Comparison of ENCODE assay signal across 21 cellular contexts in the genomic region with DNA sequence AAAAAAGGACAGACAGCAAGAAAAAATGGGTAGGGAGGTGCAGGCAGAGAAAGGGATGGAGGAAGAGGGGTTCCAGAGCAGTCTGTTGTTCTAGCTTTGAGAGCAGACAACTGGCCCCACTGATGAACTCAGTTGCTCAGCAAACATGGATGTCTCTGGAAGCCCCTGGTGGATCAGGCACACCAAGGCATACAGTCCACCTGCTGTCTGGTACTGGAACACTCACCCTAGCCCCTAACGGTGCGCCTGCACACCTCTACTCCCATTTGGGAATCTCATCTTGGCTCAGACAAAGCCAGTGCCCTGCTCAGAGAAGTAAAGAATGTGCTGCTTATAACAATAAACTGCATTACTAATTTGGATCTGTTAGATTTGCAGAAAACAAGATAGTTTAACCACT. TPM values are rescaled to one million over a fixed set of nuclear protein-coding genes. Genes with fewer than 3 reads are reported as not detected.
A peak's percentile ranks its signal among the peaks of the same experiment; 100 is the strongest.
DNase-seq lines count a peak whose midpoint lies in the region; ATAC-seq, FAIRE-seq and TF ChIP-seq lines count a peak whose summit lies in the region.
"Had no signal": no experiment of that assay in that cellular context is flagged by ENCODE, and none has a peak within 500 bp of the region (broad histone marks: within the 10 kb centered on the region; RNA-seq: fewer than 3 reads in every experiment).

No MANE protein-coding gene starts in this region.

- peak; percentile 70 to 75; a peak in 5 of 6 replicates for ATAC-seq in A549
- ATAC-seq: GM12878, SK-N-SH treated with all-trans-retinoic acid at 6 μM for 48 hours, T-cell had no signal

- FAIRE-seq in A549 (lab: Jason Lieb, UNC) (no peak), H1 (lab: Jason Lieb, UNC) (no peak)
- FAIRE-seq: GM12878, H54 had no signal

- H3K18ac ChIP-seq in H1 (ENCODE audit: extremely low read depth, low read length) = no peak overlapping the region

- H3K14ac ChIP-seq in H1 (ENCODE audit: insufficient read length) = no peak overlapping the region

- no peaks in the 10 kb centered on the region for H3K79me2 ChIP-seq in H1 (ENCODE audit: control insufficient read depth in 1 of 2, insufficient read depth in 2 of 2, low read length in 2 of 2)

- no peak overlapping the region for H2BK20ac ChIP-seq in H1 (ENCODE audit: low read length)

- H4K5ac ChIP-seq in H1 (ENCODE audit: insufficient read length, low read depth, low read length) = no peak overlapping the region

- TF ChIP-seq POLR2A in A549 (IDR thresholded peaks at IDR 0.05; ENCODE audit: low read length) (no peak), H1 (IDR thresholded peaks at IDR 0.05; ENCODE audit: control extremely low read depth in 1 of 2, low read depth in 2 of 2, low read length in 2 of 2) (no peak)

- CTCF ChIA-PET in A549 (lab: Yijun Ruan, JAX) = interaction anchor here (0.6 to 1.4 kb wide), 2 partner anchors 103 to 214 kb away, joined by 3 to 4 read pairs; no protein-coding TSS in a partner anchor
- CTCF ChIA-PET in H1 (lab: Charles Lee; ENCODE audit: partially characterized antibody) = interaction anchor here (0.7 to 6.9 kb wide), 8 partner anchors 6 to 1003 kb away, joined by 3 to 26 read pairs (median 4); a partner anchor contains a TSS

- no peak overlapping the region for H2AFZ ChIP-seq in H1 (ENCODE audit: low read length)

- H3K4ac ChIP-seq in H1 (replicated peaks; ENCODE audit: insufficient read length, low read depth, low read length) = no peak overlapping the region

- H2BK5ac ChIP-seq in H1 (ENCODE audit: low read depth, low read length) = no peak overlapping the region

- no peak for TF ChIP-seq EP300 in A549 (IDR thresholded peaks at IDR 0.05)
- TF ChIP-seq EP300 in H1 (IDR thresholded peaks at IDR 0.05; ENCODE audit: borderline replicate concordance in 1 of 2, low read depth in 2 of 2, low read length in 2 of 2) = no peak

- H2AK5ac ChIP-seq in H1 (ENCODE audit: low read depth, low read length) = no peak overlapping the region

- H4K8ac ChIP-seq in H1 (ENCODE audit: extremely low read depth, insufficient read depth, low read length) = no peak overlapping the region

- H3K4me3 ChIP-seq in A549 (no peak overlapping the region), H1 (ENCODE audit: extremely low read depth in 1 of 4, insufficient read depth in 2 of 4, low read depth in 3 of 4, low read length in 4 of 4) (no peak overlapping the region)
- H3K4me3 ChIP-seq: GM12878 had no signal

- H3K4me2 ChIP-seq in A549 (no peak overlapping the region), H1 (ENCODE audit: insufficient read depth in 1 of 2, low read depth in 2 of 2, low read length in 2 of 2) (no peak overlapping the region)

- H3K27me3 ChIP-seq in H1 (replicated peaks in 1 of 4; ENCODE audit: control insufficient read depth in 3 of 4, extremely low read depth in 1 of 4, insufficient read depth in 3 of 4, low read length in 3 of 4) = peaks cover 9 to 22% (median 17%) of the 10 kb centered on the region in 4 experiments

- no peaks in the 10 kb centered on the region for H3K4me1 ChIP-seq in A549
- peaks cover 0 to 4% (median under 1%) of the 10 kb centered on the region in 4 experiments; a peak in 1 of 7 replicates for H3K4me1 ChIP-seq in H1 (replicated peaks in 1 of 4; ENCODE audit: control insufficient read depth in 3 of 4, insufficient read depth in 4 of 4, low read length in 3 of 4)

- H3K23ac ChIP-seq in H1 (ENCODE audit: insufficient read length) = no peak overlapping the region

- peak in 1 of 2 experiments; percentile 27 for DNase-seq in A549 (ENCODE audit: low read depth in 1 of 2, low spot score in 1 of 2)
- peak; percentile 13 for DNase-seq in NCI-H69 (lab: John Stamatoyannopoulos, UW)
- no peak for DNase-seq in H1 (ENCODE audit: low read depth in 1 of 2, low spot score in 2 of 2)
- DNase-seq in activated CD8-positive, alpha-beta memory T cell treated with anti-CD3 and anti-CD28 coated beads, Interleukin-2, amount 50 U/mL, for 48 hours = no peak
- no peak for DNase-seq in COLO829 (ENCODE audit: low spot score)
- DNase-seq in C1 segment of cervical spinal cord (lab: John Stamatoyannopoulos, UW) = no peak
- DNase-seq: CD4-positive, CD25-positive, alpha-beta regulatory T cell; DMS153; GF-D8; MM.1S; NCI-H1092; NCI-H1436 treated with DMSO at 0.1 percent for 48 hours; NCI-H2029; NCI-H446 treated with DMSO at 0.1 percent for 48 hours; SHP77 treated with DMSO at 0.1 percent for 48 hours; T-cell had no signal

- H3K9ac ChIP-seq in H1 (replicated peaks in 1 of 4; ENCODE audit: extremely low read depth in 1 of 4, low read depth in 3 of 4, low read length in 3 of 4) = no peak overlapping the region

- no peak overlapping the region for H3K27ac ChIP-seq in A549
- H3K27ac ChIP-seq in H1 (ENCODE audit: low read depth, low read length) = no peak overlapping the region

- no peak overlapping the region for H4K91ac ChIP-seq in H1 (replicated peaks; ENCODE audit: insufficient read length, low read length)

- no peaks in the 10 kb centered on the region; the same call in 1 of the 2 replicates for H3K79me1 ChIP-seq in H1 (ENCODE audit: low read depth, low read length)

- no peaks in the 10 kb centered on the region for H3K23me2 ChIP-seq in H1 (ENCODE audit: low read depth, low read length)

- POLR2A ChIA-PET in A549 (lab: Yijun Ruan, JAX) (no interaction called here), H1 (lab: Charles Lee; ENCODE audit: partially characterized antibody) (interaction anchor here (1.3 kb wide), 1 partner anchor 8 kb away, joined by 3 read pairs; no protein-coding TSS in a partner anchor)

- no peaks in the 10 kb centered on the region for H3K9me3 ChIP-seq in A549
- H3K9me3 ChIP-seq in H1 (ENCODE audit: insufficient read depth in 2 of 2, low read depth in 1 of 2, low read length in 1 of 2) = no peaks in the 10 kb centered on the region

- H3K36me3 ChIP-seq in H1 (ENCODE audit: control insufficient read depth in 2 of 4, insufficient read depth in 4 of 4, low read length in 3 of 4) = no peaks in the 10 kb centered on the region

- H2BK12ac ChIP-seq in H1 (ENCODE audit: low read depth, low read length) = no peak overlapping the region

- H4K20me1 ChIP-seq in H1 (replicated peaks in 1 of 2; ENCODE audit: control insufficient read depth in 1 of 2, insufficient read depth in 2 of 2, low read length in 2 of 2) = peaks cover 3 to 6% of the 10 kb centered on the region in 2 experiments

- H2BK15ac ChIP-seq in H1 (ENCODE audit: low read length) = no peak overlapping the region

- H3K56ac ChIP-seq in H1 (replicated peaks; ENCODE audit: insufficient read length, low read depth, low read length) = no peak overlapping the region

- TF ChIP-seq RAD21 in A549 (conservative IDR thresholded peaks at IDR 0.05 in 1 of 2, IDR thresholded peaks at IDR 0.05 in 1 of 2) (no peak), H1 (IDR thresholded peaks at IDR 0.05 in 1 of 2, conservative IDR thresholded peaks at IDR 0.05 in 1 of 2; ENCODE audit: low read depth in 2 of 2, low read length in 2 of 2) (peak in 1 of 2 experiments; percentile 13; a peak in 1 of 4 replicates)

- no peak overlapping the region for H2BK120ac ChIP-seq in H1 (replicated peaks; ENCODE audit: low read depth, low read length)

- 89% methylated on average over 2 of the region's 2 CpGs for WGBS in A549 (ENCODE audit: missing lambda C conversion rate)
- 92% methylated on average over 2 of the region's 2 CpGs; no CpG with 5 or more reads in 1 of the 2 experiments for WGBS in H1 (ENCODE audit: extremely low coverage in 1 of 2, insufficient coverage in 1 of 2, insufficient read length in 1 of 2, insufficient replicate concordance in 2 of 2, low coverage in 1 of 2, low lambda C conversion rate in 2 of 2, missing lambda C conversion rate in 1 of 2), 2 experiments

- TF ChIP-seq CTCF in A549 (IDR thresholded peaks at IDR 0.05) (no peak), GM12873 (IDR thresholded peaks at IDR 0.05; ENCODE audit: insufficient read depth, low read depth, low read length, missing control alignments) (peak; percentile 9), H1 (IDR thresholded peaks at IDR 0.05; ENCODE audit: control extremely low read depth in 1 of 3, insufficient read depth in 1 of 3, low read depth in 1 of 3, low read length in 3 of 3) (peak in 2 of 3 experiments; percentile 26 to 34; a peak in 3 of 4 replicates)

TF ChIP-seq in A549, 52 proteins besides CTCF, POLR2A, EP300 and RAD21 (continues in another document):
- TF ChIP-seq ESRRA (IDR thresholded peaks at IDR 0.05; ENCODE audit: borderline replicate concordance, low read length) = no peak
- TF ChIP-seq CBX8 (IDR thresholded peaks at IDR 0.05) = no peak
- TF ChIP-seq RNF2 (IDR thresholded peaks at IDR 0.05; ENCODE audit: borderline replicate concordance, low read depth) = no peak
- no peak for TF ChIP-seq MYC (IDR thresholded peaks at IDR 0.05; ENCODE audit: borderline replicate concordance, low read length)
- no peak for TF ChIP-seq MAZ (IDR thresholded peaks at IDR 0.05; ENCODE audit: borderline replicate concordance, low read depth, low read length)

TF ChIP-seq in H1, 55 proteins besides CTCF, POLR2A, EP300 and RAD21 (continues in another document):
- TF ChIP-seq CEBPB (IDR thresholded peaks at IDR 0.05; ENCODE audit: low read depth, low read length) (no peak), TAF7 (optimal IDR thresholded peaks at IDR 0.05; ENCODE audit: borderline replicate concordance, low read depth, low read length) (no peak), POU5F1 (IDR thresholded peaks at IDR 0.05; ENCODE audit: low read depth, low read length) (no peak), SP4 (IDR thresholded peaks at IDR 0.05; ENCODE audit: low read length) (no peak), CTBP2 (IDR thresholded peaks at IDR 0.05; ENCODE audit: borderline replicate concordance, insufficient read depth, insufficient read length, low read length) (no peak)
- TF ChIP-seq, protein P1, sequence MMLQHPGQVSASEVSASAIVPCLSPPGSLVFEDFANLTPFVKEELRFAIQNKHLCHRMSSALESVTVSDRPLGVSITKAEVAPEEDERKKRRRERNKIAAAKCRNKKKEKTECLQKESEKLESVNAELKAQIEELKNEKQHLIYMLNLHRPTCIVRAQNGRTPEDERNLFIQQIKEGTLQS (IDR thresholded peaks at IDR 0.05; ENCODE audit: insufficient read depth, low read depth, low read length) = no peak

RNA-seq across cellular contexts. Expression of a gene that starts 7.7 kb away (rescaled TPM):
- polyA plus RNA-seq in A549 (2011; rRNA removed) (19.7 and 22.2 TPM in 2 replicates), A549 (2017; fragmentation: RNase III; extraction: RNeasy Plus Mini Kit Qiagen cat#74134 plus additional on column Dnase treatment) (27.5 to 30.9 TPM (median 29.6 TPM) in 3 replicates), H1 (2011; rRNA removed) (9.3 and 12.4 TPM in 2 replicates)
- polyA plus RNA-seq in A549 (2012; cell fraction: cytosol; rRNA removed) = 23.7 and 25.1 TPM in 2 replicates
- polyA plus RNA-seq in A549 (2012; cell fraction: nucleus; rRNA removed) = 18.5 and 23.7 TPM in 2 replicates
- polyA minus RNA-seq in A549 (2011; rRNA and poly(A)+ RNA removed) = 17.9 and 18.6 TPM in 2 replicates
- 7.8 and 7.9 TPM in 2 replicates for total RNA-seq in H1 (2021; fragmentation: NEBNext Ultra II Directional; extraction: Animal tissue kit (Norgen Biotek cat#: 25700))
- polyA plus RNA-seq in H1 (2011; cell fraction: cytosol; rRNA removed) = 13.6 TPM
- polyA plus RNA-seq in H1 (2011; cell fraction: nucleus; rRNA removed) = 11.5 TPM
- 14.4 to 23.3 TPM (median 20.2 TPM) in 4 replicates for polyA plus RNA-seq in H1 (2012, experiment 1 of 2)
- polyA plus RNA-seq in H1 (2012, experiment 2 of 2) = 16.6 TPM
- 8.2 TPM for polyA plus RNA-seq in H1 (2013, experiment 1 of 2)
- polyA plus RNA-seq in H1 (2013, experiment 2 of 2) = 9.1 TPM
- polyA minus RNA-seq in H1 (2011; rRNA and poly(A)+ RNA removed) = 4.5 and 6.0 TPM in 2 replicates
- polyA minus RNA-seq in H1 (2011; cell fraction: cytosol; rRNA and poly(A)+ RNA removed) = 8.1 TPM
- 4.3 TPM for polyA minus RNA-seq in H1 (2011; cell fraction: nucleus; rRNA and poly(A)+ RNA removed)
- total RNA-seq: GM12878, OCI-LY7 had no signal
